Comparison of ENCODE assay signal across 20 cellular contexts in the genomic region with DNA sequence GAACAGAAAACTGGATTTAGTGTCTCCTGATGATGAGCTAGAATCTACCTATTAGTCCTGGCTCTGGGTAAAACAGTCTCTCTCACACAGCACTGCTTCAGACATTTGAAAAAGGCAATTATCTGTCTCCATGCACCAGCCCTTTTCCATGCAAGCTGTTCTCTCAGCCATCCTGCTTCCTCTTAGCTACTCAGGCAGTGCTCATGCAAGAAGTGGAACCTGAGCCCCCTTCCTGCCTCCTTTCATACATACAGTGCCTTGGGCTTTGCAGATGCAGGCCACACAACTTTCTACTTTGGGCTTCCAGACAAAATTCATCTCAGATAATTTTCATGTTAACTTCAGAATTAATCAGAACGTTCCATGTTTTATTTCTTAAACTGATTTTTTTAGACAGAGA.
DNase-seq lines count a peak whose midpoint lies in the region; ATAC-seq, FAIRE-seq and TF ChIP-seq lines count a peak whose summit lies in the region.
"Had no signal": no experiment of that assay in that cellular context is flagged by ENCODE, and none has a peak within 500 bp of the region (broad histone marks: within the 10 kb centered on the region; RNA-seq: fewer than 3 reads in every experiment).

No MANE protein-coding gene starts in this region.

- no peak for TF ChIP-seq POLR2A in A549 (IDR thresholded peaks at IDR 0.05; ENCODE audit: low read length)

- H3K27ac ChIP-seq in A549, result no peak overlapping the region
- H3K27ac ChIP-seq: HL-60, SJCRH30 had no signal

- H3K4me1 Mint-ChIP-seq in activated CD4-positive, alpha-beta T cell treated with anti-CD3 and anti-CD28 coated beads, Interleukin-2, amount 10 ng/mL, durations not matched to agents 7 days and 5 days, result no peaks in the 10 kb centered on the region
- H3K4me1 Mint-ChIP-seq: B cell, IgD-negative memory B cell had no signal

- no peaks in the 10 kb centered on the region for H3K4me1 ChIP-seq in A549
- H3K4me1 ChIP-seq: SJCRH30 had no signal

- no peak overlapping the region for H3K4me3 Mint-ChIP-seq in activated CD4-positive, alpha-beta T cell treated with anti-CD3 and anti-CD28 coated beads, Interleukin-2, amount 10 ng/mL, durations not matched to agents 7 days and 5 days
- H3K4me3 Mint-ChIP-seq: B cell; CD4-positive, CD25-positive, alpha-beta regulatory T cell; IgD-negative memory B cell; T-helper 17 cell had no signal

- H3K27me3 Mint-ChIP-seq in activated CD4-positive, alpha-beta T cell treated with anti-CD3 and anti-CD28 coated beads, Interleukin-2, amount 10 ng/mL, durations not matched to agents 7 days and 5 days, result no peaks in the 10 kb centered on the region
- H3K27me3 Mint-ChIP-seq: B cell; CD4-positive, CD25-positive, alpha-beta regulatory T cell; IgD-negative memory B cell; T-helper 17 cell had no signal

- no peak for TF ChIP-seq CTCF in A549 (IDR thresholded peaks at IDR 0.05)

- CTCF ChIA-PET in A549 (lab: Yijun Ruan, JAX), result interaction anchor here (0.7 to 3.9 kb wide), 5 partner anchors 11 to 477 kb away, joined by 3 to 18 read pairs (median 3); no protein-coding TSS in a partner anchor
- CTCF ChIA-PET in activated CD4-positive, alpha-beta T cell treated with anti-CD3 and anti-CD28 coated beads, Interleukin-2, amount 10 ng/mL, durations not matched to agents 7 days and 5 days (lab: Charles Lee), result interaction anchor here (0.8 kb wide), 1 partner anchor 11 kb away, joined by 3 read pairs; no protein-coding TSS in a partner anchor

- FAIRE-seq in A549 (lab: Jason Lieb, UNC) (peak; percentile 54), islet of Langerhans (lab: Jason Lieb, UNC) (peak; percentile 60)
- FAIRE-seq: HTR-8/SVneo had no signal

- no peaks in the 10 kb centered on the region for H3K9me3 ChIP-seq in A549
- H3K9me3 ChIP-seq: Caco-2, HAP-1, SJCRH30 had no signal

- H3K4me3 ChIP-seq in A549, result no peak overlapping the region
- H3K4me3 ChIP-seq: HAP-1, SJCRH30 had no signal

- no peak overlapping the region for H3K4me2 ChIP-seq in A549

- H3K9me3 Mint-ChIP-seq in activated CD4-positive, alpha-beta T cell treated with anti-CD3 and anti-CD28 coated beads, Interleukin-2, amount 10 ng/mL, durations not matched to agents 7 days and 5 days, result no peaks in the 10 kb centered on the region
- H3K9me3 Mint-ChIP-seq: CD4-positive, CD25-positive, alpha-beta regulatory T cell; IgD-negative memory B cell had no signal

- POLR2A ChIA-PET in A549 (lab: Yijun Ruan, JAX), result no interaction called here
- POLR2A ChIA-PET in activated CD4-positive, alpha-beta T cell treated with anti-CD3 and anti-CD28 coated beads, Interleukin-2, amount 10 ng/mL, durations not matched to agents 7 days and 5 days (lab: Charles Lee), result no interaction called here

- 78% methylated on average over 1 of the region's 1 CpG for WGBS in A549 (ENCODE audit: missing lambda C conversion rate)

- ATAC-seq in A549, result no peak
- no peak for ATAC-seq in HG03097 (IDR thresholded peaks at IDR 0.05; ENCODE audit: low FRiP score, unreplicated experiment)
- ATAC-seq: PC-3, T-helper 17 cell had no signal

- TF ChIP-seq EP300 in A549 (IDR thresholded peaks at IDR 0.05), result no peak

- DNase-seq in A549 (ENCODE audit: low read depth in 1 of 2, low spot score in 1 of 2) (no peak), DMS 273 treated with DMSO at 0.1 percent for 48 hours (lab: John Stamatoyannopoulos, UW) (peak; percentile 60), NCI-H2171 treated with DMSO at 0.1 percent for 48 hours (lab: John Stamatoyannopoulos, UW) (peak; percentile 80), NCI-H446 treated with DMSO at 0.1 percent for 48 hours (lab: John Stamatoyannopoulos, UW) (no peak)
- no peak for DNase-seq in activated CD4-positive, alpha-beta T cell treated with anti-CD3 and anti-CD28 coated beads, Interleukin-2, amount 10 ng/mL, durations not matched to agents 7 days and 5 days
- DNase-seq: Caco-2; CD4-positive, CD25-positive, alpha-beta regulatory T cell; DMS53; NCI-H1105; NCI-H510A treated with DMSO at 0.1 percent for 48 hours; PC-3; SJCRH30; T-helper 17 cell had no signal

- H3K36me3 Mint-ChIP-seq in activated CD4-positive, alpha-beta T cell treated with anti-CD3 and anti-CD28 coated beads, Interleukin-2, amount 10 ng/mL, durations not matched to agents 7 days and 5 days (ENCODE audit: low read depth), result peaks cover 7% of the 10 kb centered on the region

- no peak for TF ChIP-seq RAD21 in A549 (conservative IDR thresholded peaks at IDR 0.05 in 1 of 2, IDR thresholded peaks at IDR 0.05 in 1 of 2)

- no peak overlapping the region for H3K27ac Mint-ChIP-seq in activated CD4-positive, alpha-beta T cell treated with anti-CD3 and anti-CD28 coated beads, Interleukin-2, amount 10 ng/mL, durations not matched to agents 7 days and 5 days
- H3K27ac Mint-ChIP-seq: B cell; CD4-positive, CD25-positive, alpha-beta regulatory T cell; IgD-negative memory B cell; T-helper 17 cell had no signal

TF ChIP-seq in A549, 52 proteins besides CTCF, POLR2A, EP300 and RAD21:
- TF ChIP-seq NR3C1 (IDR thresholded peaks at IDR 0.05) (no peak), JUN (IDR thresholded peaks at IDR 0.05) (no peak), EHF (CRISPR knock-in tag; IDR thresholded peaks at IDR 0.05) (no peak), NFE2L2 (conservative IDR thresholded peaks at IDR 0.05; ENCODE audit: low read length) (no peak), HEYL (CRISPR knock-in tag; IDR thresholded peaks at IDR 0.05) (no peak), KDM5A (IDR thresholded peaks at IDR 0.05) (no peak), MAZ (IDR thresholded peaks at IDR 0.05; ENCODE audit: borderline replicate concordance, low read depth, low read length) (no peak), RNF2 (IDR thresholded peaks at IDR 0.05; ENCODE audit: borderline replicate concordance, low read depth) (no peak), SREBF2 (IDR thresholded peaks at IDR 0.05) (no peak), HOXB5 (CRISPR knock-in tag; IDR thresholded peaks at IDR 0.05) (no peak), MAFK (IDR thresholded peaks at IDR 0.05; ENCODE audit: partially characterized antibody) (no peak), E2F6 (IDR thresholded peaks at IDR 0.05; ENCODE audit: borderline replicate concordance, low read depth) (no peak)
- TF ChIP-seq, protein P1, sequence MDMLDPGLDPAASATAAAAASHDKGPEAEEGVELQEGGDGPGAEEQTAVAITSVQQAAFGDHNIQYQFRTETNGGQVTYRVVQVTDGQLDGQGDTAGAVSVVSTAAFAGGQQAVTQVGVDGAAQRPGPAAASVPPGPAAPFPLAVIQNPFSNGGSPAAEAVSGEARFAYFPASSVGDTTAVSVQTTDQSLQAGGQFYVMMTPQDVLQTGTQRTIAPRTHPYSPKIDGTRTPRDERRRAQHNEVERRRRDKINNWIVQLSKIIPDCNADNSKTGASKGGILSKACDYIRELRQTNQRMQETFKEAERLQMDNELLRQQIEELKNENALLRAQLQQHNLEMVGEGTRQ (IDR thresholded peaks at IDR 0.05), result no peak

Comparison
In these comparisons a context has a peak if more than half of its experiments do, and no peak if none do; other contexts are left out.
1. DNase-seq: peak in DMS 273 treated with DMSO at 0.1 percent for 48 hours (single experiment) and NCI-H2171 treated with DMSO at 0.1 percent for 48 hours (single experiment); none in A549 (0 of 2), NCI-H446 treated with DMSO at 0.1 percent for 48 hours (single experiment) and activated CD4-positive, alpha-beta T cell treated with anti-CD3 and anti-CD28 coated beads, Interleukin-2, amount 10 ng/mL, durations not matched to agents 7 days and 5 days (single experiment).